ENCODE assay signal across 8 cellular contexts in the genomic region with DNA sequence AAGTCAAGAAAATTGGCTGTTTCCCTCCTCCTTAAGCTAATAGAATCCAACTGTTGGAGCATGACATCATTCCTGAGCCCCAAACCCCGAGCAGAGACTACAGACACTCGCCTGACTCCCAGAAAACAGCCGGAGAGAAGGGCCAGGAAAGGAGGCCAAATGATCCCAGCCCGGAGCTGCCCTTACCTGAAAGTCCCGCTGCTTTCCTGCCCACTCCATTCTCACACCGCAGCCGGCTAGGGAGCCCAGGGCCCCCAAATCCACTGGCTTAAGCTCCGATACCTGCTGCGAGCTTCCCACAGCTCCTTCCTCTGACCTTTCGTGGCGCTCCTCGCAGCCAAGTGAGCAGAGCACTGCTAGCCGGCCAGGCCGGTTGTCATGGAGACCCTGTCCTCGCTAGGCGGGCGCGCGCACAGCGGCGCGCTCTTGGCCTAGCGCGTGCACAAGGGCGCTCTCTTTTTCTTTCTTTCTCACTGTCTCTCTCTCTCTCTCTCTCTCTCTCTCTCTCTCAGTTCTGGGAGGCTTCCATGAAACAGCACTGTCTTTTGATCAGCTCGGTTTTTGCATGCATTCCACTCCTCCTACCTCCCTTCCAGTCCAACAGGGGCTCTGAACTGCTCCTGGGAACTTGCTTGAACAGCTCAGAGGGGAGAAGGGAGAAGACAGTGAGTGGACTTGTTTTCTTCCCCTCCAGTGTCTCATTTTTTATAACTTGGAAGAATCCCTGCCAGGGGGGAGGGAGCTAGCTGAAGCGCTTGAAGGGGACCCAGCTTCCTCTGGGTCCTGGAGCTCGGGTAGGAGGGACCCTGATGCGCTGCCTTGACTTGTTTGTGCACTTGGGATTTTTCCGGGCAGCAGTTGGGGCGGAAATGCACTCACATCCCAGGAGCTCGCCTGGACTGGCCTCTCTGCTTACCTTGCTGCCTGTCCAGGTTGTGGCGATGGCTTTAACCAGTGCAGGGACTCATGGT.
DNase-seq lines count a peak whose midpoint lies in the region; ATAC-seq lines count a peak whose summit lies in the region.

No MANE protein-coding gene starts in this region.

- no peaks in the 10 kb centered on the region for H3K36me3 Mint-ChIP-seq in activated CD8-positive, alpha-beta T cell treated with anti-CD3 and anti-CD28 coated beads, Interleukin-2, amount 10 ng/mL, durations not matched to agents 7 days and 5 days (ENCODE audit: low read depth)

- CTCF ChIA-PET in activated CD8-positive, alpha-beta T cell treated with anti-CD3 and anti-CD28 coated beads, Interleukin-2, amount 10 ng/mL, durations not matched to agents 7 days and 5 days (lab: Charles Lee): interaction anchor here (0.6 to 1.2 kb wide), 3 partner anchors 96 to 547 kb away, joined by 3 to 4 read pairs (median 3); partner anchors contain the start of gene LMO1

- H3K36me3 ChIP-seq in muscle layer of duodenum (ENCODE audit: control insufficient read depth in 1 of 2, insufficient read depth in 2 of 2, low read length in 2 of 2): no peaks in the 10 kb centered on the region

- POLR2A ChIA-PET in activated CD8-positive, alpha-beta T cell treated with anti-CD3 and anti-CD28 coated beads, Interleukin-2, amount 10 ng/mL, durations not matched to agents 7 days and 5 days (lab: Charles Lee): interaction anchor here (1.7 kb wide), 1 partner anchor 128 kb away, joined by 6 read pairs; the partner anchor contains the start of genes RPL27A and TRIM66

- peak overlapping the region; percentile 66 to 92 for H3K4me3 ChIP-seq in muscle layer of duodenum (ENCODE audit: low read depth in 1 of 2, low read length in 2 of 2)

- DNase-seq in EH (ENCODE audit: low read depth): peak; percentile 90
- DNase-seq in NCI-H1092 treated with DMSO at 0.1 percent for 48 hours (lab: John Stamatoyannopoulos, UW): peak; percentile 84
- DNase-seq in activated CD8-positive, alpha-beta T cell treated with anti-CD3 and anti-CD28 coated beads, Interleukin-2, amount 10 ng/mL, durations not matched to agents 7 days and 5 days: peak; percentile 31
- DNase-seq in fibroblast of the conjunctiva (ENCODE audit: low read depth): peak; percentile 74
- DNase-seq in ureter (ENCODE audit: low spot score): peak; percentile 83
- DNase-seq in GDM1 (lab: John Stamatoyannopoulos, UW): no peak
- no peak for DNase-seq in NOMO-1 (lab: John Stamatoyannopoulos, UW; ENCODE audit: unreplicated experiment in 2 of 2)

- no peaks in the 10 kb centered on the region for H3K9me3 ChIP-seq in muscle layer of duodenum (ENCODE audit: control insufficient read depth in 1 of 2, low read length in 2 of 2)

- H3K4me1 Mint-ChIP-seq in activated CD8-positive, alpha-beta T cell treated with anti-CD3 and anti-CD28 coated beads, Interleukin-2, amount 10 ng/mL, durations not matched to agents 7 days and 5 days (ENCODE audit: low read depth): peaks cover 9% of the 10 kb centered on the region

- H3K27ac ChIP-seq in muscle layer of duodenum (ENCODE audit: low read length): peak overlapping the region; percentile 98

- no peaks in the 10 kb centered on the region for H3K9me3 Mint-ChIP-seq in activated CD8-positive, alpha-beta T cell treated with anti-CD3 and anti-CD28 coated beads, Interleukin-2, amount 10 ng/mL, durations not matched to agents 7 days and 5 days (ENCODE audit: insufficient read depth)

- no peak overlapping the region for H3K27ac Mint-ChIP-seq in activated CD8-positive, alpha-beta T cell treated with anti-CD3 and anti-CD28 coated beads, Interleukin-2, amount 10 ng/mL, durations not matched to agents 7 days and 5 days

- H3K27me3 Mint-ChIP-seq in activated CD8-positive, alpha-beta T cell treated with anti-CD3 and anti-CD28 coated beads, Interleukin-2, amount 10 ng/mL, durations not matched to agents 7 days and 5 days (ENCODE audit: low read depth): peaks cover 23% of the 10 kb centered on the region

- peaks cover 28 to 48% of the 10 kb centered on the region in 2 donors for H3K4me1 ChIP-seq in muscle layer of duodenum (ENCODE audit: control insufficient read depth in 1 of 2, insufficient read depth in 2 of 2, low read length in 2 of 2)

- peak; percentile 46 for ATAC-seq in activated CD8-positive, alpha-beta T cell treated with anti-CD3 and anti-CD28 coated beads, Interleukin-2, amount 10 ng/mL, durations not matched to agents 7 days and 5 days

- peak overlapping the region; percentile 26 for H3K4me3 Mint-ChIP-seq in activated CD8-positive, alpha-beta T cell treated with anti-CD3 and anti-CD28 coated beads, Interleukin-2, amount 10 ng/mL, durations not matched to agents 7 days and 5 days

- no peaks in the 10 kb centered on the region for H3K27me3 ChIP-seq in muscle layer of duodenum (ENCODE audit: low read depth, low read length)

Comparison
In these comparisons a context has a peak if more than half of its experiments do, and no peak if none do; other contexts are left out.
1. DNase-seq: peak in EH (single experiment), NCI-H1092 treated with DMSO at 0.1 percent for 48 hours (single experiment), activated CD8-positive, alpha-beta T cell treated with anti-CD3 and anti-CD28 coated beads, Interleukin-2, amount 10 ng/mL, durations not matched to agents 7 days and 5 days (single experiment), fibroblast of the conjunctiva (single experiment) and ureter (single experiment); none in GDM1 (single experiment) and NOMO-1 (0 of 2).